Comparison of ENCODE assay signal across 8 cellular contexts in genomic region chr22:18077639-18078328, GRCh38. TPM values are rescaled to one million over a fixed set of nuclear protein-coding genes. Genes with fewer than 3 reads are reported as not detected.
DNase-seq lines count a peak whose midpoint lies in the region; ATAC-seq, FAIRE-seq and TF ChIP-seq lines count a peak whose summit lies in the region.

Gene PEX26, plus strand, starts transcription at chr22:18077990. Its CDS starts 387 bp downstream, at chr22:18078377.

- intact Hi-C loops in kidney (cut with DNase I), result loop anchor here (10.0 kb wide), 2 partner anchors 173 to 253 kb away; no protein-coding TSS in a partner anchor

- peak; percentile 92 for ATAC-seq in GM19023 (IDR thresholded peaks at IDR 0.05; ENCODE audit: unreplicated experiment)
- peak; percentile 89 for ATAC-seq in HG03280 (IDR thresholded peaks at IDR 0.05; ENCODE audit: unreplicated experiment)

- peaks cover 10 to 13% of the 10 kb centered on the region in 2 donors for H3K4me1 ChIP-seq in kidney (ENCODE audit: control insufficient read depth in 1 of 2, insufficient read depth in 1 of 2, low read depth in 1 of 2, low read length in 2 of 2)

- FAIRE-seq in kidney (lab: Jason Lieb, UNC), result no peak

- no peak for TF ChIP-seq CTCF in AG09309 (IDR thresholded peaks at IDR 0.05; ENCODE audit: control insufficient read depth, insufficient read depth, low read depth, low read length, missing control alignments)
- TF ChIP-seq CTCF in kidney (IDR thresholded peaks at IDR 0.05; ENCODE audit: borderline replicate concordance, extremely low read depth, insufficient read depth), result no peak

- peak within 1 kb of the TSS; percentile 64 to 79 for H3K27ac ChIP-seq in kidney (ENCODE audit: low read depth in 2 of 2, low read length in 2 of 2)

- DNase-seq in AG09309 (ENCODE audit: low read depth) (peak; percentile 82), NCI-H460 (ENCODE audit: extremely low read depth, low read depth) (peak; percentile 85), cerebellum (ENCODE audit: low spot score) (peak; percentile 94), kidney (peak; percentile 97)
- DNase-seq in activated CD4-positive, alpha-beta T cell treated with anti-CD3 and anti-CD28 coated beads for 1 hour, result peak; percentile 91
- peak; percentile 96 for DNase-seq in stimulated activated CD4-positive, alpha-beta T cell treated with anti-CD3 and anti-CD28 coated beads, Interleukin-15, amount 100 ng/mL, for 24 hours

- peaks cover 14 to 21% of the 10 kb centered on the region in 2 donors for H3K36me3 ChIP-seq in kidney (ENCODE audit: control insufficient read depth in 1 of 2, insufficient read depth in 2 of 2, low read length in 2 of 2)

- H3K9ac ChIP-seq in kidney (ENCODE audit: low read length in 2 of 2), result peak within 1 kb of the TSS; percentile 76 to 89

- H3K9me3 ChIP-seq in kidney (ENCODE audit: control insufficient read depth in 1 of 2, low read length in 2 of 2), result no peaks in the 10 kb centered on the region

- H3K4me3 ChIP-seq in AG09309 (ENCODE audit: control insufficient read depth, low read depth, low read length) (peak within 1 kb of the TSS; percentile 66), kidney (ENCODE audit: low read length in 2 of 2) (peak within 1 kb of the TSS; percentile 88 to 95)

RNA-seq across cellular contexts. Expression of gene PEX26, which starts in this region (rescaled TPM):
- 14.7 and 17.8 TPM in 2 replicates for total RNA-seq in NCI-H460 (2014; rRNA removed; shearing (Covaris generic))
- polyA plus RNA-seq in NCI-H460 (2014; cell fraction: nucleus; rRNA removed), result 18.2 and 21.3 TPM in 2 replicates
- total RNA-seq in cerebellum, result 22.4 TPM
- 45.2 TPM for total RNA-seq in kidney
- polyA plus RNA-seq in kidney (ENCODE audit: insufficient read depth, low read depth, low replicate concordance), result 18.1 TPM

Comparison
In these comparisons a context has a peak if more than half of its experiments do, and no peak if none do; other contexts are left out.
1. Peak in every context shown above with its lines: DNase-seq, ATAC-seq, H3K4me3 ChIP-seq and H3K27ac ChIP-seq.